ENCODE assay signal across 13 cellular contexts in genomic region chr4:11497212-11497806, GRCh38.
A peak's percentile ranks its signal among the peaks of the same experiment; 100 is the strongest.
DNase-seq lines count a peak whose midpoint lies in the region; ATAC-seq, FAIRE-seq and TF ChIP-seq lines count a peak whose summit lies in the region.
"Had no signal": no experiment of that assay in that cellular context is flagged by ENCODE, and none has a peak within 500 bp of the region (broad histone marks: within the 10 kb centered on the region; RNA-seq: fewer than 3 reads in every experiment).

No MANE protein-coding gene starts in this region.

- no peak for ATAC-seq in activated naive CD4-positive, alpha-beta T cell treated with anti-CD3 and anti-CD28 coated beads, Interleukin-2, amount 50 U/mL, for 72 hours
- ATAC-seq in GM21423 (IDR thresholded peaks at IDR 0.05; ENCODE audit: unreplicated experiment) = no peak
- ATAC-seq in HG02642 (IDR thresholded peaks at IDR 0.05; ENCODE audit: poor library complexity, unreplicated experiment) = no peak
- ATAC-seq: psoas muscle had no signal

- peak overlapping the region; percentile 33 for H3K27ac Mint-ChIP-seq in activated naive CD4-positive, alpha-beta T cell treated with anti-CD3 and anti-CD28 coated beads, Interleukin-2, amount 10 ng/mL, durations not matched to agents 7 days and 5 days
- no peak overlapping the region for H3K27ac Mint-ChIP-seq in activated naive CD4-positive, alpha-beta T cell treated with anti-CD3 and anti-CD28 coated beads, Interleukin-2, amount 50 U/mL, for 72 hours

- no peak for TF ChIP-seq POLR2A in NB4 (IDR thresholded peaks at IDR 0.05; ENCODE audit: extremely low read depth, insufficient read length)

- TF ChIP-seq CTCF in NB4 (IDR thresholded peaks at IDR 0.05; ENCODE audit: low read depth, low read length) (peak; percentile 41), colonic mucosa (IDR thresholded peaks at IDR 0.05) (peak; percentile 14), RWPE1 (conservative IDR thresholded peaks at IDR 0.05; ENCODE audit: low read depth) (no peak)

- DNase-seq in activated naive CD4-positive, alpha-beta T cell treated with anti-CD3 and anti-CD28 coated beads, Interleukin-2, amount 10 ng/mL, durations not matched to agents 7 days and 5 days = no peak
- no peak for DNase-seq in activated naive CD4-positive, alpha-beta T cell treated with anti-CD3 and anti-CD28 coated beads, Interleukin-2, amount 50 U/mL, for 72 hours (ENCODE audit: low spot score in 2 of 2)
- DNase-seq in NB4 (ENCODE audit: low read depth) (peak; percentile 63), colonic mucosa (peak; percentile 24), urothelium cell line (ENCODE audit: low spot score) (peak; percentile 10), RWPE1 (ENCODE audit: low spot score) (no peak)
- DNase-seq: aorta; effector CD8-positive, alpha-beta T cell; psoas muscle; uterus had no signal

- no peak overlapping the region for H3K4me3 Mint-ChIP-seq in activated naive CD4-positive, alpha-beta T cell treated with anti-CD3 and anti-CD28 coated beads, Interleukin-2, amount 10 ng/mL, durations not matched to agents 7 days and 5 days

- POLR2A ChIA-PET in RWPE1 (lab: Yijun Ruan, JAX; ENCODE audit: low non-redundant PET) = no interaction called here

- intact Hi-C loops in colonic mucosa (cut with DNase I) = no loop called here

- H3K4me1 ChIP-seq in colonic mucosa = no peaks in the 10 kb centered on the region
- H3K4me1 ChIP-seq: psoas muscle, uterus had no signal

- peaks cover 2% of the 10 kb centered on the region for H3K9me3 Mint-ChIP-seq in activated naive CD4-positive, alpha-beta T cell treated with anti-CD3 and anti-CD28 coated beads, Interleukin-2, amount 10 ng/mL, durations not matched to agents 7 days and 5 days
- H3K9me3 Mint-ChIP-seq in activated naive CD4-positive, alpha-beta T cell treated with anti-CD3 and anti-CD28 coated beads, Interleukin-2, amount 50 U/mL, for 72 hours = peaks cover 15 to 17% of the 10 kb centered on the region in 2 donors

- H3K27ac ChIP-seq in colonic mucosa (no peak overlapping the region), RWPE1 (no peak overlapping the region)
- H3K27ac ChIP-seq: psoas muscle, uterus had no signal

- no peaks in the 10 kb centered on the region for H3K9me3 ChIP-seq in colonic mucosa

- no peak for FAIRE-seq in urothelium cell line (lab: Jason Lieb, UNC)
- FAIRE-seq: islet of Langerhans had no signal

- no peaks in the 10 kb centered on the region for H3K36me3 ChIP-seq in colonic mucosa
- H3K36me3 ChIP-seq: uterus had no signal

- CTCF ChIA-PET in activated naive CD4-positive, alpha-beta T cell treated with anti-CD3 and anti-CD28 coated beads, Interleukin-2, amount 10 ng/mL, durations not matched to agents 7 days and 5 days (lab: Charles Lee) = no interaction called here
- CTCF ChIA-PET in RWPE1 (lab: Yijun Ruan, JAX) = no interaction called here

- peaks cover 4% of the 10 kb centered on the region for H3K27me3 Mint-ChIP-seq in activated naive CD4-positive, alpha-beta T cell treated with anti-CD3 and anti-CD28 coated beads, Interleukin-2, amount 10 ng/mL, durations not matched to agents 7 days and 5 days

- H3K27me3 ChIP-seq in colonic mucosa = no peaks in the 10 kb centered on the region
- H3K27me3 ChIP-seq: uterus had no signal

- H3K4me3 ChIP-seq in NB4 (ENCODE audit: low read depth, low read length) = no peak overlapping the region
- H3K4me3 ChIP-seq in colonic mucosa = no peak overlapping the region
- H3K4me3 ChIP-seq: psoas muscle, uterus had no signal

- no peaks in the 10 kb centered on the region for H3K36me3 Mint-ChIP-seq in activated naive CD4-positive, alpha-beta T cell treated with anti-CD3 and anti-CD28 coated beads, Interleukin-2, amount 10 ng/mL, durations not matched to agents 7 days and 5 days
- peaks cover 0 to 17% of the 10 kb centered on the region in 2 donors for H3K36me3 Mint-ChIP-seq in activated naive CD4-positive, alpha-beta T cell treated with anti-CD3 and anti-CD28 coated beads, Interleukin-2, amount 50 U/mL, for 72 hours

- H3K9ac ChIP-seq in colonic mucosa (ENCODE audit: low read depth in 2 of 2, low read length in 2 of 2) = no peak overlapping the region

- H3K4me1 Mint-ChIP-seq in activated naive CD4-positive, alpha-beta T cell treated with anti-CD3 and anti-CD28 coated beads, Interleukin-2, amount 10 ng/mL, durations not matched to agents 7 days and 5 days = peaks cover 7% of the 10 kb centered on the region

Comparison
In these comparisons a context has a peak if more than half of its experiments do, and no peak if none do; other contexts are left out.
1. DNase-seq: peak in NB4 (single experiment), colonic mucosa (single experiment) and urothelium cell line (single experiment); none in activated naive CD4-positive, alpha-beta T cell treated with anti-CD3 and anti-CD28 coated beads, Interleukin-2, amount 10 ng/mL, durations not matched to agents 7 days and 5 days (single experiment), activated naive CD4-positive, alpha-beta T cell treated with anti-CD3 and anti-CD28 coated beads, Interleukin-2, amount 50 U/mL, for 72 hours (0 of 2) and RWPE1 (single experiment).